In the genomic region with DNA sequence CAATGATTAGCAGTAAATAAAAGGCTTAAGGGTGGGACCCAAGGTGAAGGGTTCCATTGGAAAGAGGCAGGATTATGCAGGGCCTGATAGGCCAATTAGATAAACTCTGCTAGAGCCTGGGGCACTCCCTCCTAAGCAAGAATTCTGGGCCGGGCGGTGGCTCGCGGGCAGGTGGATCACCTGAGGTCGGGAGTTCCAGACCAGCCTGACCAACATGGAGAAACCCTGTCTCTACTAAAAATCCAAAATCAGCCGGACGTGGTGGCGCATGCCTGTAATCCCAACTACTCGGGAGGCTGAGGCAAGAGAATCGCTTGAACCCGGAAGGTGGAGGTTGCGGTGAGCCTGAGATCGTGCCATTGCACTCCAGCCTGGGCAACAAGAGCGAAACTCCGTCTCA, we compare ENCODE assay signal across 7 cellular contexts. TPM values are rescaled to one million over a fixed set of nuclear protein-coding genes. Genes with fewer than 3 reads are reported as not detected.
A peak's percentile ranks its signal among the peaks of the same experiment; 100 is the strongest.
DNase-seq lines count a peak whose midpoint lies in the region; ATAC-seq and TF ChIP-seq lines count a peak whose summit lies in the region.
"Not testable (repeated sequence)": the region's sequence is repeated elsewhere in the genome, so short reads cannot be mapped to it uniquely, and the experiment has no call there.

No MANE protein-coding gene starts in this region.

- H3K27me3 Mint-ChIP-seq in activated CD4-positive, alpha-beta memory T cell treated with anti-CD3 and anti-CD28 coated beads for 36 hours; activated naive CD4-positive, alpha-beta T cell treated with anti-CD3 and anti-CD28 coated beads for 36 hours (ENCODE audit: low read depth); central memory CD8-positive, alpha-beta T cell; naive thymus-derived CD8-positive, alpha-beta T cell: not testable (repeated sequence)

- not testable (repeated sequence) for H2AFZ ChIP-seq in OCI-LY7 (ENCODE audit: low read length)

- not testable (repeated sequence) for ATAC-seq in central memory CD8-positive, alpha-beta T cell (replicated peaks; ENCODE audit: extremely low read depth, poor library complexity, severe bottlenecking); naive thymus-derived CD8-positive, alpha-beta T cell; stimulated activated effector memory CD8-positive, alpha-beta T cell treated with anti-CD3 and anti-CD28 coated beads, Interleukin-12 subunit alpha, Interleukin-12 subunit beta, amount 100 ng/mL, for 72 hours

- H3K4me3 Mint-ChIP-seq in activated CD4-positive, alpha-beta memory T cell treated with anti-CD3 and anti-CD28 coated beads for 36 hours, result peak overlapping the region; percentile 96
- H3K4me3 Mint-ChIP-seq in activated naive CD4-positive, alpha-beta T cell treated with anti-CD3 and anti-CD28 coated beads for 36 hours, result peak overlapping the region; percentile 96
- peak overlapping the region; percentile 98 for H3K4me3 Mint-ChIP-seq in central memory CD8-positive, alpha-beta T cell
- peak overlapping the region; percentile 38 to 99 (median 97) for H3K4me3 Mint-ChIP-seq in naive thymus-derived CD8-positive, alpha-beta T cell
- peak overlapping the region; percentile 97 for H3K4me3 Mint-ChIP-seq in stimulated activated effector memory CD8-positive, alpha-beta T cell treated with anti-CD3 and anti-CD28 coated beads, Interleukin-12 subunit alpha, Interleukin-12 subunit beta, amount 100 ng/mL, for 72 hours

- not testable (repeated sequence) for H3K9me2 ChIP-seq in DOHH2 (replicated peaks; ENCODE audit: control insufficient read depth, low read length); OCI-LY7 (ENCODE audit: insufficient read depth, low read length)

- peaks cover 17% of the 10 kb centered on the region for H3K4me1 Mint-ChIP-seq in activated CD4-positive, alpha-beta memory T cell treated with anti-CD3 and anti-CD28 coated beads for 36 hours (ENCODE audit: low read depth)
- H3K4me1 Mint-ChIP-seq in activated naive CD4-positive, alpha-beta T cell treated with anti-CD3 and anti-CD28 coated beads for 36 hours (ENCODE audit: low read depth), result peaks cover 27% of the 10 kb centered on the region
- H3K4me1 Mint-ChIP-seq in central memory CD8-positive, alpha-beta T cell, result peaks cover 22% of the 10 kb centered on the region
- peaks cover 15 to 34% (median 28%) of the 10 kb centered on the region in 4 donors for H3K4me1 Mint-ChIP-seq in naive thymus-derived CD8-positive, alpha-beta T cell
- H3K4me1 Mint-ChIP-seq in stimulated activated effector memory CD8-positive, alpha-beta T cell treated with anti-CD3 and anti-CD28 coated beads, Interleukin-12 subunit alpha, Interleukin-12 subunit beta, amount 100 ng/mL, for 72 hours, result peaks cover 21% of the 10 kb centered on the region

- intact Hi-C loops in OCI-LY7 (cut with micrococcal nuclease; ENCODE audit: unreplicated experiment), result loop anchor here (2.0 kb wide), 1 partner anchor 225 kb away; no protein-coding TSS in a partner anchor
- intact Hi-C loops in activated CD4-positive, alpha-beta memory T cell treated with anti-CD3 and anti-CD28 coated beads for 36 hours (cut with micrococcal nuclease), result loop anchor here (2.0 kb wide), 1 partner anchor 225 kb away; no protein-coding TSS in a partner anchor
- intact Hi-C loops in activated naive CD4-positive, alpha-beta T cell treated with anti-CD3 and anti-CD28 coated beads for 36 hours (cut with micrococcal nuclease), result loop anchor here (2.0 kb wide), 1 partner anchor 57 kb away; no protein-coding TSS in a partner anchor

- not testable (repeated sequence) for H4K20me1 ChIP-seq in DOHH2 (ENCODE audit: control insufficient read depth, insufficient read depth, low read depth, low read length); OCI-LY7 (ENCODE audit: insufficient read depth, low read length)

- CTCF ChIA-PET in OCI-LY7 (lab: Charles Lee; ENCODE audit: unreplicated experiment), result not testable (repeated sequence)
- CTCF ChIA-PET in activated CD4-positive, alpha-beta memory T cell treated with anti-CD3 and anti-CD28 coated beads for 36 hours (lab: Charles Lee), result interaction anchor here (1.0 kb wide), 1 partner anchor 7 kb away, joined by 3 read pairs; no protein-coding TSS in a partner anchor
- CTCF ChIA-PET in activated naive CD4-positive, alpha-beta T cell treated with anti-CD3 and anti-CD28 coated beads for 36 hours (lab: Charles Lee), result interaction anchor here (1.1 kb wide), 1 partner anchor 17 kb away, joined by 3 read pairs; no protein-coding TSS in a partner anchor

- not testable (repeated sequence) for H3K27me3 ChIP-seq in DOHH2 (ENCODE audit: control insufficient read depth, low read length)

- POLR2A ChIA-PET in OCI-LY7 (lab: Charles Lee), result interaction anchor here (0.6 kb wide), 1 partner anchor 113 kb away, joined by 3 read pairs; no protein-coding TSS in a partner anchor
- POLR2A ChIA-PET in activated CD4-positive, alpha-beta memory T cell treated with anti-CD3 and anti-CD28 coated beads for 36 hours (lab: Charles Lee), result interaction anchor here (1.4 kb wide), 1 partner anchor 17 kb away, joined by 4 read pairs; no protein-coding TSS in a partner anchor
- POLR2A ChIA-PET in naive thymus-derived CD8-positive, alpha-beta T cell (lab: Charles Lee), result interaction anchor here (1.4 to 1.9 kb wide), 2 partner anchors 12 to 22 kb away, joined by 3 to 12 read pairs; partner anchors contain the start of gene HTATIP2

- H3K79me2 ChIP-seq in DOHH2 (ENCODE audit: control insufficient read depth, low read length) (peaks cover 42% of the 10 kb centered on the region), OCI-LY7 (ENCODE audit: insufficient read depth, low read depth, low read length) (peaks cover 29% of the 10 kb centered on the region)

- BruUV-seq in OCI-LY7 (replicated peaks; lab: Mats Ljungman, UMichigan), result not testable (repeated sequence)

- peaks cover 31% of the 10 kb centered on the region for H3K36me3 ChIP-seq in DOHH2 (ENCODE audit: control insufficient read depth, low read length)
- H3K36me3 ChIP-seq in OCI-LY7 (ENCODE audit: insufficient read depth, low read length), result peaks cover 19% of the 10 kb centered on the region

- H3K9me3 ChIP-seq in DOHH2 (ENCODE audit: control insufficient read depth, insufficient read depth, low read length); OCI-LY7 (ENCODE audit: low read length): not testable (repeated sequence)

- H3K27ac ChIP-seq in DOHH2 (ENCODE audit: low read depth, low read length); OCI-LY7 (ENCODE audit: low read depth, low read length, poor library complexity, severe bottlenecking): not testable (repeated sequence)

- not testable (repeated sequence) for H3F3A ChIP-seq in DOHH2 (ENCODE audit: control insufficient read depth, insufficient read depth)

- not testable (repeated sequence) for H3K9me3 Mint-ChIP-seq in activated CD4-positive, alpha-beta memory T cell treated with anti-CD3 and anti-CD28 coated beads for 36 hours; activated naive CD4-positive, alpha-beta T cell treated with anti-CD3 and anti-CD28 coated beads for 36 hours; central memory CD8-positive, alpha-beta T cell; naive thymus-derived CD8-positive, alpha-beta T cell; stimulated activated effector memory CD8-positive, alpha-beta T cell treated with anti-CD3 and anti-CD28 coated beads, Interleukin-12 subunit alpha, Interleukin-12 subunit beta, amount 100 ng/mL, for 72 hours

- H3K4me2 ChIP-seq in DOHH2 (ENCODE audit: low read length) (peak overlapping the region; percentile 87), OCI-LY7 (ENCODE audit: low read length) (peak overlapping the region; percentile 78; the same call in 1 of the 2 replicates)

- peak overlapping the region; percentile 89 for H3K4me3 ChIP-seq in DOHH2 (ENCODE audit: low read length)
- H3K4me3 ChIP-seq in OCI-LY7 (ENCODE audit: low read depth, low read length, poor library complexity, severe bottlenecking), result peak overlapping the region; percentile 83

- DNase-seq in OCI-LY7 (ENCODE audit: low spot score); activated CD4-positive, alpha-beta memory T cell treated with anti-CD3 and anti-CD28 coated beads for 36 hours; activated naive CD4-positive, alpha-beta T cell treated with anti-CD3 and anti-CD28 coated beads for 36 hours; central memory CD8-positive, alpha-beta T cell (ENCODE audit: low spot score in 2 of 2); naive thymus-derived CD8-positive, alpha-beta T cell; stimulated activated effector memory CD8-positive, alpha-beta T cell treated with anti-CD3 and anti-CD28 coated beads, Interleukin-12 subunit alpha, Interleukin-12 subunit beta, amount 100 ng/mL, for 72 hours (ENCODE audit: low spot score in 2 of 2): not testable (repeated sequence)

- H3K4me1 ChIP-seq in DOHH2 (ENCODE audit: control insufficient read depth, low read length) (peaks cover 19% of the 10 kb centered on the region), OCI-LY7 (ENCODE audit: insufficient read depth, low read length, poor library complexity, severe bottlenecking) (peaks cover 17% of the 10 kb centered on the region)

- peaks cover 13% of the 10 kb centered on the region for H3K36me3 Mint-ChIP-seq in activated CD4-positive, alpha-beta memory T cell treated with anti-CD3 and anti-CD28 coated beads for 36 hours
- H3K36me3 Mint-ChIP-seq in activated naive CD4-positive, alpha-beta T cell treated with anti-CD3 and anti-CD28 coated beads for 36 hours (ENCODE audit: low read depth), result peaks cover 14% of the 10 kb centered on the region
- H3K36me3 Mint-ChIP-seq in central memory CD8-positive, alpha-beta T cell (ENCODE audit: insufficient read depth), result peaks cover 27% of the 10 kb centered on the region
- peaks cover 0 to 18% (median 5%) of the 10 kb centered on the region in 3 donors for H3K36me3 Mint-ChIP-seq in naive thymus-derived CD8-positive, alpha-beta T cell
- H3K36me3 Mint-ChIP-seq in stimulated activated effector memory CD8-positive, alpha-beta T cell treated with anti-CD3 and anti-CD28 coated beads, Interleukin-12 subunit alpha, Interleukin-12 subunit beta, amount 100 ng/mL, for 72 hours, result peaks cover 57% of the 10 kb centered on the region

- not testable (repeated sequence) for TF ChIP-seq CTCF in DOHH2 (IDR thresholded peaks at IDR 0.05; ENCODE audit: low read depth, low read length, poor library complexity, severe bottlenecking); OCI-LY7 (conservative IDR thresholded peaks at IDR 0.05; ENCODE audit: low read length)

- H3K27ac Mint-ChIP-seq in activated CD4-positive, alpha-beta memory T cell treated with anti-CD3 and anti-CD28 coated beads for 36 hours, result peak overlapping the region; percentile 74
- peak overlapping the region; percentile 11 for H3K27ac Mint-ChIP-seq in activated naive CD4-positive, alpha-beta T cell treated with anti-CD3 and anti-CD28 coated beads for 36 hours
- peak overlapping the region; percentile 99 for H3K27ac Mint-ChIP-seq in central memory CD8-positive, alpha-beta T cell (ENCODE audit: low read depth)
- H3K27ac Mint-ChIP-seq in naive thymus-derived CD8-positive, alpha-beta T cell, result peak overlapping the region; percentile 45 to 100 (median 98)
- peak overlapping the region; percentile 99 for H3K27ac Mint-ChIP-seq in stimulated activated effector memory CD8-positive, alpha-beta T cell treated with anti-CD3 and anti-CD28 coated beads, Interleukin-12 subunit alpha, Interleukin-12 subunit beta, amount 100 ng/mL, for 72 hours

RNA-seq across cellular contexts. Expression of gene PRMT3, which starts 1.5 kb away (rescaled TPM):
- total RNA-seq in OCI-LY7 (2014; rRNA removed; shearing (Covaris generic)), result 23.9 and 34.0 TPM in 2 replicates
- 44.6 and 50.0 TPM in 2 replicates for total RNA-seq in OCI-LY7 (2022)
- 10 to 100 TPM; 31.2 to 33.2 TPM for total RNA-seq in activated CD4-positive, alpha-beta memory T cell treated with anti-CD3 and anti-CD28 coated beads for 36 hours
- 10 to 100 TPM; 31.0 to 33.2 TPM for total RNA-seq in activated naive CD4-positive, alpha-beta T cell treated with anti-CD3 and anti-CD28 coated beads for 36 hours
- 10 to 100 TPM; 17.8 to 19.1 TPM for total RNA-seq in naive thymus-derived CD8-positive, alpha-beta T cell
- 1 to 10 TPM; 6.5 to 8.7 (median 7.4) TPM for polyA plus RNA-seq in naive thymus-derived CD8-positive, alpha-beta T cell

RNA-seq across cellular contexts. Expression of gene HTATIP2, which starts 22.5 kb away (rescaled TPM):
- not detected in 2 replicates for total RNA-seq in OCI-LY7 (2014; rRNA removed; shearing (Covaris generic))
- total RNA-seq in OCI-LY7 (2022), result 13.9 and 18.2 TPM in 2 replicates
- total RNA-seq in activated CD4-positive, alpha-beta memory T cell treated with anti-CD3 and anti-CD28 coated beads for 36 hours, result 10 to 100 TPM; 82.1 to 83.4 TPM
- 10 to 100 TPM; 78.3 to 80.7 TPM for total RNA-seq in activated naive CD4-positive, alpha-beta T cell treated with anti-CD3 and anti-CD28 coated beads for 36 hours
- total RNA-seq in naive thymus-derived CD8-positive, alpha-beta T cell, result 10 to 100 TPM; 44.0 to 47.0 TPM
- 10 to 100 TPM; 52.8 to 54.4 (median 53.0) TPM for polyA plus RNA-seq in naive thymus-derived CD8-positive, alpha-beta T cell

Comparison
In these comparisons a context has a peak if more than half of its experiments do, and no peak if none do; other contexts are left out.
1. H3K27ac Mint-ChIP-seq: peak in every context shown above with its lines; median percentile 99 in central memory CD8-positive, alpha-beta T cell; 99 in stimulated activated effector memory CD8-positive, alpha-beta T cell treated with anti-CD3 and anti-CD28 coated beads, Interleukin-12 subunit alpha, Interleukin-12 subunit beta, amount 100 ng/mL, for 72 hours; 98 in naive thymus-derived CD8-positive, alpha-beta T cell; 74 in activated CD4-positive, alpha-beta memory T cell treated with anti-CD3 and anti-CD28 coated beads for 36 hours; 11 in activated naive CD4-positive, alpha-beta T cell treated with anti-CD3 and anti-CD28 coated beads for 36 hours.